In genomic region chr3:125310623-125311076, GRCh38 we compare ENCODE assay signal across 8 cellular contexts.
DNase-seq lines count a peak whose midpoint lies in the region; ATAC-seq and TF ChIP-seq lines count a peak whose summit lies in the region.

No MANE protein-coding gene starts in this region.

- peak overlapping the region; percentile 80 for H3K4me3 Mint-ChIP-seq in activated CD8-positive, alpha-beta T cell treated with anti-CD3 and anti-CD28 coated beads for 36 hours

- TF ChIP-seq CTCF in activated CD8-positive, alpha-beta T cell treated with anti-CD3 and anti-CD28 coated beads for 36 hours (IDR thresholded peaks at IDR 0.05), result no peak

- peaks cover 49% of the 10 kb centered on the region for H3K36me3 Mint-ChIP-seq in activated CD8-positive, alpha-beta T cell treated with anti-CD3 and anti-CD28 coated beads for 36 hours (ENCODE audit: low read depth)

- ATAC-seq in activated CD8-positive, alpha-beta T cell treated with anti-CD3 and anti-CD28 coated beads for 36 hours, result peak; percentile 94
- ATAC-seq in HG02759 (IDR thresholded peaks at IDR 0.05; ENCODE audit: unreplicated experiment) (no peak), HG02938 (IDR thresholded peaks at IDR 0.05; ENCODE audit: unreplicated experiment) (no peak)

- H3K27ac ChIP-seq in KOPT-K1 (ENCODE audit: low read depth, low read length, poor library complexity, severe bottlenecking), result peak overlapping the region; percentile 79

- peaks cover 44% of the 10 kb centered on the region for H3K36me3 ChIP-seq in KOPT-K1 (ENCODE audit: insufficient read depth, low read length)

- CTCF ChIA-PET in activated CD8-positive, alpha-beta T cell treated with anti-CD3 and anti-CD28 coated beads for 36 hours (lab: Charles Lee), result interaction anchor here (1.0 to 1.4 kb wide), 4 partner anchors 10 to 316 kb away, joined by 3 to 4 read pairs (median 3); no protein-coding TSS in a partner anchor

- peaks cover 3% of the 10 kb centered on the region for H3K9me3 Mint-ChIP-seq in activated CD8-positive, alpha-beta T cell treated with anti-CD3 and anti-CD28 coated beads for 36 hours

- H3K27ac Mint-ChIP-seq in activated CD8-positive, alpha-beta T cell treated with anti-CD3 and anti-CD28 coated beads for 36 hours, result peak overlapping the region; percentile 84

- peaks cover 5% of the 10 kb centered on the region for H3K9me3 ChIP-seq in KOPT-K1 (ENCODE audit: insufficient read depth, low read length, poor library complexity, severe bottlenecking)

- peak; percentile 75 for DNase-seq in activated CD8-positive, alpha-beta T cell treated with anti-CD3 and anti-CD28 coated beads for 36 hours
- DNase-seq in kidney tubule cell (ENCODE audit: low spot score) (peak; percentile 40), AG08396 (ENCODE audit: low spot score) (no peak), COLO668 (lab: John Stamatoyannopoulos, UW; ENCODE audit: unreplicated experiment) (no peak)
- peak; percentile 5 to 30 for DNase-seq in stimulated activated CD8-positive, alpha-beta memory T cell treated with anti-CD3 and anti-CD28 coated beads, Interleukin-7, amount 100 ng/mL, for 4 hours (ENCODE audit: low read depth in 2 of 2)

- H3K4me1 Mint-ChIP-seq in activated CD8-positive, alpha-beta T cell treated with anti-CD3 and anti-CD28 coated beads for 36 hours (ENCODE audit: low read depth), result peaks cover 49% of the 10 kb centered on the region

- intact Hi-C loops in activated CD8-positive, alpha-beta T cell treated with anti-CD3 and anti-CD28 coated beads for 36 hours (cut with micrococcal nuclease), result no loop called here

- POLR2A ChIA-PET in activated CD8-positive, alpha-beta T cell treated with anti-CD3 and anti-CD28 coated beads for 36 hours (lab: Charles Lee), result interaction anchor here (0.8 to 1.5 kb wide), 4 partner anchors 46 to 71 kb away, joined by 3 to 5 read pairs (median 4); no protein-coding TSS in a partner anchor

- H3K27me3 Mint-ChIP-seq in activated CD8-positive, alpha-beta T cell treated with anti-CD3 and anti-CD28 coated beads for 36 hours, result no peaks in the 10 kb centered on the region

Comparison
In these comparisons a context has a peak if more than half of its experiments do, and no peak if none do; other contexts are left out.
1. DNase-seq: peak in activated CD8-positive, alpha-beta T cell treated with anti-CD3 and anti-CD28 coated beads for 36 hours (single experiment), kidney tubule cell (single experiment) and stimulated activated CD8-positive, alpha-beta memory T cell treated with anti-CD3 and anti-CD28 coated beads, Interleukin-7, amount 100 ng/mL, for 4 hours (2 of 2); none in AG08396 (single experiment) and COLO668 (single experiment).